In the genomic region with DNA sequence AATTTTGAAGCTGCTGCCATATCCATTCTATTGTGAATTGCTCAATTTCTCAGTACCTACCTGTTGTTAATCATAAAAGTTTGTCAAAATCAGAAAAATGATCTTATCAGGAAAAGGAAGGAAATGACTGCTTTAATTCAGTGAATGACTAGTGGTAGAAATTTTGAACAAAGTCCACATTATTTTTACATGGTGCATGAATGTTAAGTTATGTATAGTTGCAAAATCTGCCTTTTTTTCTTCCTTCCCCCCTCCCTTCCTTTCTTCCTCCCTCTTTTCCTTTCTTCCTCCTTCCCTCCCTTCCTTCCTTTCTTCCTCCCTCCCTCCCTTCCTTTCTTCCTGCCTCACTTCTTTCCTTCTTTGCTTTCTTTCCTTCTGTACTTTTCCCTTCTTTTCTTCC, we compare ENCODE assay signal across 35 cellular contexts.
DNase-seq lines count a peak whose midpoint lies in the region; ATAC-seq, FAIRE-seq and TF ChIP-seq lines count a peak whose summit lies in the region.
"Had no signal": no experiment of that assay in that cellular context is flagged by ENCODE, and none has a peak within 500 bp of the region (broad histone marks: within the 10 kb centered on the region; RNA-seq: fewer than 3 reads in every experiment).

No MANE protein-coding gene starts in this region.

- H3K79me2 ChIP-seq in HepG2 (ENCODE audit: insufficient read depth, low read length) (no peaks in the 10 kb centered on the region), K562 (ENCODE audit: control insufficient read depth, insufficient read depth, low read length) (no peaks in the 10 kb centered on the region)

- no peak for TF ChIP-seq CTCF in HepG2 (CRISPR knock-in tag; IDR thresholded peaks at IDR 0.05)
- no peak for TF ChIP-seq CTCF in right lobe of liver (IDR thresholded peaks at IDR 0.05)
- TF ChIP-seq CTCF in K562 (IDR thresholded peaks at IDR 0.05 in 2 of 3, conservative IDR thresholded peaks at IDR 0.05 in 1 of 3; ENCODE audit: insufficient read depth in 2 of 3, low read depth in 1 of 3, low read length in 3 of 3): no peak

- FAIRE-seq in HepG2 (lab: Jason Lieb, UNC) (no peak), K562 (lab: Jason Lieb, UNC) (no peak)
- FAIRE-seq: A204.1, A549, D721Med had no signal

- no peak for TF ChIP-seq POLR2A in HepG2 (IDR thresholded peaks at IDR 0.05; ENCODE audit: insufficient read depth in 1 of 2, low read depth in 2 of 2, low read length in 2 of 2)
- no peak for TF ChIP-seq POLR2A in right lobe of liver (IDR thresholded peaks at IDR 0.05)
- TF ChIP-seq POLR2A in K562 (conservative IDR thresholded peaks at IDR 0.05): no peak

- H3K27ac ChIP-seq in HepG2 (ENCODE audit: extremely low read length, insufficient read depth, low read length) (no peak overlapping the region), right lobe of liver (no peak overlapping the region), K562 (ENCODE audit: extremely low read depth, low read depth, low read length) (no peak overlapping the region)
- H3K27ac ChIP-seq: 22Rv1; A549; BLaER1; BLaER1 treated with 17β-estradiol and CSF1 and Interleukin-3, amounts not matched to agents 10 nM and 100 nM; C4-2B had no signal

- POLR2A ChIA-PET in HepG2 (lab: Yijun Ruan, JAX): no interaction called here
- POLR2A ChIA-PET in K562 (lab: Yijun Ruan, JAX): no interaction called here

- CTCF ChIA-PET in HepG2 (lab: Yijun Ruan, JAX; ENCODE audit: low intra/inter-chr PET ratio, low total read pairs) (no interaction called here), K562 (lab: Yijun Ruan, JAX; ENCODE audit: low intra/inter-chr PET ratio) (no interaction called here)

- H3K9me3 ChIP-seq in HepG2 (ENCODE audit: low read length) (peaks cover 18% of the 10 kb centered on the region), right lobe of liver (no peaks in the 10 kb centered on the region), K562 (replicated peaks; ENCODE audit: control insufficient read depth, insufficient read depth, low read depth, low read length) (no peaks in the 10 kb centered on the region)
- H3K9me3 ChIP-seq: A549; BE2C; BLaER1; BLaER1 treated with 17β-estradiol and CSF1 and Interleukin-3, amounts not matched to agents 10 nM and 100 nM; Caco-2 had no signal

- H3K4me1 Mint-ChIP-seq in activated T-cell treated with anti-CD3 and anti-CD28 coated beads, Interleukin-2, amount 50 U/mL, for 72 hours (ENCODE audit: low read depth): no peaks in the 10 kb centered on the region
- H3K4me1 Mint-ChIP-seq in activated T-cell treated with anti-CD3 and anti-CD28 coated beads, Interleukin-2, amount 50 U/mL, for 4 hours (ENCODE audit: low read depth): peaks cover 2% of the 10 kb centered on the region
- H3K4me1 Mint-ChIP-seq: B cell; CD14-positive monocyte; CD8-positive, alpha-beta memory T cell had no signal

- H3K9me1 ChIP-seq in K562 (ENCODE audit: control insufficient read depth, insufficient read depth, low read length): no peaks in the 10 kb centered on the region

- in situ Hi-C loops in HepG2 (cut with HindIII; ENCODE audit: extremely low pct_ligation_motif_present, low pct_unique_long_range_greater_than_20kb) (no loop called here), K562 (cut with MboI) (no loop called here)

- TF ChIP-seq RAD21 in HepG2 (CRISPR knock-in tag; IDR thresholded peaks at IDR 0.05) (no peak), K562 (CRISPR knock-in tag; conservative IDR thresholded peaks at IDR 0.05 in 1 of 2, IDR thresholded peaks at IDR 0.05 in 1 of 2) (no peak)

- no peak for DNase-seq in activated T-cell treated with anti-CD3 and anti-CD28 coated beads, Interleukin-2, amount 50 U/mL, for 72 hours
- no peak for DNase-seq in activated T-cell treated with anti-CD3 and anti-CD28 coated beads, Interleukin-2, amount 50 U/mL, for 4 hours
- DNase-seq in HepG2 (ENCODE audit: low spot score) (no peak), right lobe of liver (no peak), K562 (ENCODE audit: extremely low read depth in 1 of 4, low spot score in 3 of 4) (no peak)
- no peak for DNase-seq in activated effector memory CD4-positive, alpha-beta T cell treated with Interleukin-2 at 50 U/mL for 16 hours
- DNase-seq: 8988T; ACHN; AML-193; BE2C; C1 segment of cervical spinal cord; Caco-2; Calu3; CD4-positive, alpha-beta memory T cell; CD4-positive, alpha-beta T cell; CD4-positive, CD25-positive, alpha-beta regulatory T cell; CD8-positive, alpha-beta memory T cell; CD8-positive, alpha-beta T cell; COR-L47; DMS 273 treated with DMSO at 0.1 percent for 48 hours; DMS153; DMS53; DMS79; DMS79 treated with DMSO at 0.1 percent for 48 hours; DND-41; EL had no signal

- H3K36me3 Mint-ChIP-seq in activated T-cell treated with anti-CD3 and anti-CD28 coated beads, Interleukin-2, amount 50 U/mL, for 72 hours (ENCODE audit: insufficient read depth in 2 of 2): no peaks in the 10 kb centered on the region
- no peaks in the 10 kb centered on the region for H3K36me3 Mint-ChIP-seq in activated T-cell treated with anti-CD3 and anti-CD28 coated beads, Interleukin-2, amount 50 U/mL, for 4 hours (ENCODE audit: insufficient read depth)
- H3K36me3 Mint-ChIP-seq: CD14-positive monocyte; CD4-positive, alpha-beta memory T cell; CD4-positive, CD25-positive, alpha-beta regulatory T cell; CD8-positive, alpha-beta T cell had no signal

- TF ChIP-seq EP300 in HepG2 (IDR thresholded peaks at IDR 0.05; ENCODE audit: low read depth in 2 of 2, low read length in 2 of 2) (no peak), HepG2 (CRISPR knock-in tag; IDR thresholded peaks at IDR 0.05; ENCODE audit: borderline replicate concordance) (no peak), K562 (IDR thresholded peaks at IDR 0.05; ENCODE audit: low read length) (no peak)

- H3K4me2 ChIP-seq in HepG2 (ENCODE audit: low read depth, low read length) (no peak overlapping the region), K562 (ENCODE audit: insufficient read depth, low read length) (no peak overlapping the region)
- H3K4me2 ChIP-seq: A549; BLaER1; BLaER1 treated with 17β-estradiol and CSF1 and Interleukin-3, amounts not matched to agents 10 nM and 100 nM had no signal

- no peaks in the 10 kb centered on the region for H4K20me1 ChIP-seq in HepG2 (ENCODE audit: insufficient read depth, low read length)
- no peaks in the 10 kb centered on the region for H4K20me1 ChIP-seq in K562 (replicated peaks; ENCODE audit: control insufficient read depth, insufficient read depth, low read length)
- H4K20me1 ChIP-seq: BLaER1; BLaER1 treated with 17β-estradiol and CSF1 and Interleukin-3, amounts not matched to agents 10 nM and 100 nM had no signal

- no peak overlapping the region for H3K4me3 Mint-ChIP-seq in activated T-cell treated with anti-CD3 and anti-CD28 coated beads, Interleukin-2, amount 50 U/mL, for 72 hours
- H3K4me3 Mint-ChIP-seq in activated T-cell treated with anti-CD3 and anti-CD28 coated beads, Interleukin-2, amount 50 U/mL, for 4 hours: no peak overlapping the region
- H3K4me3 Mint-ChIP-seq: B cell; CD14-positive monocyte; CD4-positive, alpha-beta memory T cell; CD4-positive, alpha-beta T cell; CD4-positive, CD25-positive, alpha-beta regulatory T cell; CD8-positive, alpha-beta memory T cell; CD8-positive, alpha-beta T cell had no signal

- no peak overlapping the region for H3K9ac ChIP-seq in HepG2 (ENCODE audit: insufficient read depth, low read depth, low read length)
- no peak overlapping the region for H3K9ac ChIP-seq in K562 (ENCODE audit: insufficient read depth in 1 of 2, low read depth in 2 of 2, low read length in 2 of 2)
- H3K9ac ChIP-seq: BLaER1; BLaER1 treated with 17β-estradiol and CSF1 and Interleukin-3, amounts not matched to agents 10 nM and 100 nM had no signal

- peak in 1 of 2 donors; percentile 43 for ATAC-seq in activated T-cell treated with anti-CD3 and anti-CD28 coated beads, Interleukin-2, amount 50 U/mL, for 72 hours (replicated peaks in 1 of 2)
- ATAC-seq in activated T-cell treated with anti-CD3 and anti-CD28 coated beads, Interleukin-2, amount 50 U/mL, for 4 hours: no peak
- no peak for ATAC-seq in HepG2
- ATAC-seq in right lobe of liver: no peak
- no peak for ATAC-seq in K562
- ATAC-seq: A549; CD8-positive, alpha-beta T cell had no signal

- H3K27me3 ChIP-seq in HepG2 (ENCODE audit: control insufficient read depth in 1 of 2, insufficient read depth in 2 of 2, low read length in 2 of 2) (no peaks in the 10 kb centered on the region), right lobe of liver (no peaks in the 10 kb centered on the region), K562 (ENCODE audit: control insufficient read depth in 2 of 2, insufficient read depth in 2 of 2, low read length in 2 of 2) (peaks cover 0 to 9% of the 10 kb centered on the region in 2 experiments; a peak in 2 of 5 replicates)
- H3K27me3 ChIP-seq: BE2C; BLaER1; BLaER1 treated with 17β-estradiol and CSF1 and Interleukin-3, amounts not matched to agents 10 nM and 100 nM had no signal

- H3K4me3 ChIP-seq in HepG2 (replicated peaks in 1 of 3; ENCODE audit: insufficient read depth in 1 of 3, low read depth in 2 of 3, low read length in 3 of 3) (no peak overlapping the region), right lobe of liver (no peak overlapping the region), K562 (no peak overlapping the region)
- H3K4me3 ChIP-seq: A549; BLaER1; BLaER1 treated with 17β-estradiol and CSF1 and Interleukin-3, amounts not matched to agents 10 nM and 100 nM had no signal

- H3K4me1 ChIP-seq in HepG2 (ENCODE audit: insufficient read depth, low read length): no peaks in the 10 kb centered on the region
- no peaks in the 10 kb centered on the region for H3K4me1 ChIP-seq in right lobe of liver
- H3K4me1 ChIP-seq in K562 (replicated peaks in 1 of 2; ENCODE audit: control insufficient read depth in 2 of 2, insufficient read depth in 2 of 2, low read length in 2 of 2): no peaks in the 10 kb centered on the region
- H3K4me1 ChIP-seq: A549; BE2C; BLaER1; BLaER1 treated with 17β-estradiol and CSF1 and Interleukin-3, amounts not matched to agents 10 nM and 100 nM; Caco-2 had no signal

- H3K36me3 ChIP-seq in HepG2 (replicated peaks in 1 of 2; ENCODE audit: control insufficient read depth in 1 of 2, insufficient read depth in 2 of 2, low read length in 2 of 2) (no peaks in the 10 kb centered on the region), right lobe of liver (no peaks in the 10 kb centered on the region), K562 (ENCODE audit: control insufficient read depth, insufficient read depth, low read length) (no peaks in the 10 kb centered on the region)
- H3K36me3 ChIP-seq: BE2C; BLaER1; BLaER1 treated with 17β-estradiol and CSF1 and Interleukin-3, amounts not matched to agents 10 nM and 100 nM had no signal

- intact Hi-C loops in HepG2 (cut with micrococcal nuclease; ENCODE audit: unreplicated experiment): no loop called here
- intact Hi-C loops in right lobe of liver (cut with DNase I): no loop called here
- intact Hi-C loops in K562 (cut with micrococcal nuclease): no loop called here

- H3K27me3 Mint-ChIP-seq in activated T-cell treated with anti-CD3 and anti-CD28 coated beads, Interleukin-2, amount 50 U/mL, for 72 hours (ENCODE audit: low read depth): peaks cover 12% of the 10 kb centered on the region
- H3K27me3 Mint-ChIP-seq in activated T-cell treated with anti-CD3 and anti-CD28 coated beads, Interleukin-2, amount 50 U/mL, for 4 hours (ENCODE audit: low read depth): peaks cover 4% of the 10 kb centered on the region

- no peak overlapping the region for H2AFZ ChIP-seq in HepG2 (ENCODE audit: low read length)
- no peak overlapping the region for H2AFZ ChIP-seq in K562 (ENCODE audit: low read depth, low read length)

- H3K27ac Mint-ChIP-seq in activated T-cell treated with anti-CD3 and anti-CD28 coated beads, Interleukin-2, amount 50 U/mL, for 72 hours: peak overlapping the region; percentile 55
- H3K27ac Mint-ChIP-seq: B cell; CD14-positive monocyte; CD4-positive, alpha-beta memory T cell; CD4-positive, alpha-beta T cell; CD4-positive, CD25-positive, alpha-beta regulatory T cell; CD8-positive, alpha-beta memory T cell; CD8-positive, alpha-beta T cell had no signal

- BruUV-seq in HepG2 (replicated peaks; lab: Mats Ljungman, UMichigan) (no TSS peak), K562 (replicated peaks; lab: Mats Ljungman, UMichigan) (no TSS peak)

- H3K9me3 Mint-ChIP-seq in activated T-cell treated with anti-CD3 and anti-CD28 coated beads, Interleukin-2, amount 50 U/mL, for 72 hours: no peaks in the 10 kb centered on the region
- no peaks in the 10 kb centered on the region for H3K9me3 Mint-ChIP-seq in activated T-cell treated with anti-CD3 and anti-CD28 coated beads, Interleukin-2, amount 50 U/mL, for 4 hours
- H3K9me3 Mint-ChIP-seq: CD4-positive, alpha-beta T cell; CD4-positive, CD25-positive, alpha-beta regulatory T cell; CD8-positive, alpha-beta memory T cell; CD8-positive, alpha-beta T cell had no signal
